ENCODE assay signal across 9 cellular contexts in the genomic region with DNA sequence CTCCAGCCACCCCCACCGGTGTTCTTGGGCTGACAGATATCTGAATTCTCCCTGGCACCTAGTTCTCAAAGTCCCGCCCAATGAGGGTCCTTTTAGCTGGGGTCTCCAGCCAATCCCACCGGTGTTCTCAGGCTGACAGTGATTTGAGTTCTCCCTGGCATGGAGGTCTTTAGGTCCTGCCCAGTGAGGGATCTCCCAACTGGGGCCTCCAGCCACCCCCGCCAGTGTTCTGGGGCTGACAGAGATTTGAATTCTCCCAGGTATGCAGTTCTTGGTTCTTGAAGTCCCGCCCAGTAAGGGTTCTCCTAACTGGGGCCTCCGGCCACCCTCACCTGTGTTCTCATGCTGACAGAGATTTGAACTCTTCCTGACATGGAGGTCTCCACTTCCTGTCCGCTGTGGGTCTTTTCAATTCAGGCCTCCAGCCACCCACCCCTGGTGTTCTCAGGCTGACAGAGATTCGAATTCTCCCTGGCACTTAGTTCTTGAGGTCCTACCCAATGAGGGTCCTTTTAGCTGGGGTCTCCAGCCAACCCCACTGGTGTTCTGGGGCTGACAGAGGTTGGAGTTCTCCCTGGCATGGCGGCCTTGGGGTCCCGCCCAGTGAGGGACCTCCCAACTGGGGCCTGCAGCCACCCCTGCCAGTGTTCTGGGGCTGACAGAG.
DNase-seq lines count a peak whose midpoint lies in the region; ATAC-seq and TF ChIP-seq lines count a peak whose summit lies in the region.
"Had no signal": no experiment of that assay in that cellular context is flagged by ENCODE, and none has a peak within 500 bp of the region (broad histone marks: within the 10 kb centered on the region; RNA-seq: fewer than 3 reads in every experiment).

No MANE protein-coding gene starts in this region.

- H3K4me1 Mint-ChIP-seq in H9, result no peaks in the 10 kb centered on the region

- H3K27ac ChIP-seq in H9 (ENCODE audit: insufficient read length, low read depth, low read length) (no peak overlapping the region), spleen (no peak overlapping the region)

- H2BK120ac ChIP-seq in H9 (ENCODE audit: low read depth, low read length, poor library complexity, severe bottlenecking), result no peak overlapping the region

- no peak overlapping the region for H3K4me3 Mint-ChIP-seq in H9

- peak overlapping the region in 1 of 3 experiments; percentile 90; a peak in 1 of 7 replicates for H3K27ac Mint-ChIP-seq in H9

- no peak overlapping the region for H4K91ac ChIP-seq in H9 (ENCODE audit: insufficient read length, low read depth, low read length)

- WGBS in H9 (ENCODE audit: extremely low coverage, insufficient read length, low lambda C conversion rate), result no CpG with 5 or more reads among the region's 10 CpGs
- 93 to 98% (median 96%) methylated on average over 10 of the region's 10 CpGs for whole genome bisulfite sequencing in spleen, 5 donors

- no peak overlapping the region for H3K4me2 ChIP-seq in H9 (ENCODE audit: insufficient read depth, insufficient read length, low read length)

- H3K4me3 ChIP-seq in spleen, result no peak overlapping the region

- H3K4me1 ChIP-seq in H9 (ENCODE audit: insufficient read depth, low read length) (no peaks in the 10 kb centered on the region), spleen (no peaks in the 10 kb centered on the region)

- H4K5ac ChIP-seq in H9 (ENCODE audit: insufficient read length, low read depth, low read length), result no peak overlapping the region

- no peaks in the 10 kb centered on the region for H3K9me3 ChIP-seq in H9 (ENCODE audit: control insufficient read depth, low read depth, low read length)
- H3K9me3 ChIP-seq in spleen, result no peaks in the 10 kb centered on the region

- no peak overlapping the region for H2AK5ac ChIP-seq in H9 (ENCODE audit: insufficient read length, low read length)

- H3K23ac ChIP-seq in H9 (ENCODE audit: insufficient read length, low read depth, low read length), result no peak overlapping the region

- H2BK5ac ChIP-seq in H9 (ENCODE audit: insufficient read length, low read length), result no peak overlapping the region

- DNase-seq in H9 (peak; percentile 21), SK-N-DZ (ENCODE audit: low spot score) (peak; percentile 11), left cardiac atrium (peak; percentile 18), spleen (peak; percentile 71), LoVo (ENCODE audit: low spot score) (no peak), hippocampal formation (lab: John Stamatoyannopoulos, UW) (no peak)
- DNase-seq: NCI-H2081; stimulated activated CD4-positive, alpha-beta T cell treated with anti-CD3 and anti-CD28 coated beads, Interleukin-4, amount 100 ng/mL, for 24 hours had no signal

- no peak overlapping the region for H3K18ac ChIP-seq in H9 (ENCODE audit: insufficient read length, low read depth, low read length)

- H2BK15ac ChIP-seq in H9 (ENCODE audit: low read depth, low read length), result no peak overlapping the region

- H3K79me1 ChIP-seq in H9 (ENCODE audit: insufficient read depth, low read depth, low read length, poor library complexity, severe bottlenecking), result no peaks in the 10 kb centered on the region

- H3K36me3 Mint-ChIP-seq in H9 (ENCODE audit: insufficient read depth in 1 of 3, low read depth in 3 of 3), result peaks cover 7 to 11% (median 8%) of the 10 kb centered on the region in 3 experiments

- H3K4ac ChIP-seq in H9 (ENCODE audit: low read depth, low read length), result no peak overlapping the region

- H3T11ph ChIP-seq in H9 (ENCODE audit: low read length), result no peak overlapping the region

- no peak overlapping the region for H3K14ac ChIP-seq in H9 (ENCODE audit: insufficient read depth, low read length)

- H3K79me2 ChIP-seq in H9 (ENCODE audit: insufficient read depth, low read length), result no peaks in the 10 kb centered on the region

- no peaks in the 10 kb centered on the region for H4K20me1 ChIP-seq in H9 (ENCODE audit: control insufficient read depth, insufficient read depth, insufficient read length)

- no peaks in the 10 kb centered on the region for H3K23me2 ChIP-seq in H9 (ENCODE audit: insufficient read length, low read depth, low read length, poor library complexity, severe bottlenecking)

- H2BK20ac ChIP-seq in H9 (ENCODE audit: low read depth, low read length, poor library complexity, severe bottlenecking), result no peak overlapping the region

- TF ChIP-seq CTCF in H9 (conservative IDR thresholded peaks at IDR 0.05), result no peak
- no peak for TF ChIP-seq CTCF in spleen (IDR thresholded peaks at IDR 0.05 in 8 of 11, conservative IDR thresholded peaks at IDR 0.05 in 3 of 11)

- H3K27me3 Mint-ChIP-seq in H9 (ENCODE audit: low read depth), result peaks cover 4% of the 10 kb centered on the region

- no peak overlapping the region for H2BK12ac ChIP-seq in H9 (ENCODE audit: insufficient read length, low read depth, low read length)

- no peak overlapping the region for H2AFZ ChIP-seq in H9 (ENCODE audit: low read length)

- no peak overlapping the region for H3K56ac ChIP-seq in H9 (ENCODE audit: insufficient read length, low read depth, low read length)

- H3K9me3 Mint-ChIP-seq in H9, result peaks cover 13% of the 10 kb centered on the region in 2 experiments

- H4K8ac ChIP-seq in H9 (replicated peaks; ENCODE audit: insufficient read length, low read depth, low read length), result no peak overlapping the region

- ATAC-seq in left cardiac atrium (no peak), GM21515 (IDR thresholded peaks at IDR 0.05; ENCODE audit: unreplicated experiment) (no peak)

- H3K27me3 ChIP-seq in H9 (ENCODE audit: insufficient read depth, low read length), result no peaks in the 10 kb centered on the region
- no peaks in the 10 kb centered on the region for H3K27me3 ChIP-seq in spleen (replicated peaks in 1 of 7)

- H3K36me3 ChIP-seq in spleen, result peaks cover 0 to 6% (median 0%) of the 10 kb centered on the region in 6 donors

- no peak for TF ChIP-seq POLR2A in spleen (IDR thresholded peaks at IDR 0.05)

- intact Hi-C loops in left cardiac atrium (cut with DNase I), result no loop called here
- intact Hi-C loops in spleen (cut with DNase I; ENCODE audit: low total_unique reads), result no loop called here

- no peak overlapping the region for H3K9ac ChIP-seq in H9 (ENCODE audit: extremely low read depth, insufficient read length, low read length)

Comparison
In these comparisons a context has a peak if more than half of its experiments do, and no peak if none do; other contexts are left out.
1. DNase-seq: peak in H9 (single experiment), SK-N-DZ (single experiment), left cardiac atrium (single experiment) and spleen (single experiment); none in LoVo (single experiment) and hippocampal formation (0 of 2).